In the genomic region with DNA sequence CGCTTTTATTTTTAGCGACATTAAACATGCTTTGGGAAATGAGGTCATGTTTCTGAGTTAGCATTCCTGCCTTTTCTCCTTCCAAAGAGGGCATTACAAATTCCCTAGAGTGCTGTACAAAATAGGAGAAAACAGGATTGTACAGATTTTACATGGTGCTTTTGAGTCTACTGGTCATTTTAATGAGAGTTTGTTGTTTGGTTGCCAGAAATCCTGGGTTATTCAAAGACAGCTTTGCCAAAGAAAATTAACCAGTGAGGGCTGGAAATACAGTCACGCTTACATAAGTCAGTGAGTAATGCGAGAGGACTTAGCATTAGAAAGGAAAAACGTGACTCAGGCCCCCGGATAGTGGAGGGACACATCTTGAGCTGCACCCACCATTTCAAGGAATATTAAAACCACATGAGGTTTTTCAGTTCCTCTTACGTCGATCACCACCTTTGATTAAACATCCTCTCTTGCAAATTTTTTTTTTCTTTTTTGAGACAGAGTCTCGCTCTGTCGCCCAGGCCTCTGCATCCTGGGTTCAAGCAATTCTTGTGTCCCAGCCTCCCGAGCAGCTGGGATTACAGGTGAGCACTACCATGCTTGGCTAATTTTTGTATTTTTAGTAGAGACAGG, we compare ENCODE assay signal across 8 cellular contexts. TPM values are rescaled to one million over a fixed set of nuclear protein-coding genes. Genes with fewer than 3 reads are reported as not detected.
DNase-seq lines count a peak whose midpoint lies in the region; ATAC-seq and TF ChIP-seq lines count a peak whose summit lies in the region.

No MANE protein-coding gene starts in this region.

- no peaks in the 10 kb centered on the region for H3K9me3 Mint-ChIP-seq in activated T-helper 2 cell treated with anti-CD3 and anti-CD28 coated beads, Interferon-gamma antibody, Interleukin-2, Interleukin-4, amounts not matched to agents 10 μg/mL and 5 μg/mL and 100 μg/mL, durations not matched to agents 14 hours and 24 hours and 36 hours
- H3K9me3 Mint-ChIP-seq in neural progenitor cell (peaks cover 2% of the 10 kb centered on the region), Caco-2 (ENCODE audit: unreplicated experiment) (no peaks in the 10 kb centered on the region)

- peaks cover 7% of the 10 kb centered on the region for H3F3A ChIP-seq in neural progenitor cell (ENCODE audit: low read depth)

- CTCF ChIA-PET in Caco-2 (lab: Charles Lee): no interaction called here

- H3K4me3 Mint-ChIP-seq in activated T-helper 2 cell treated with anti-CD3 and anti-CD28 coated beads, Interferon-gamma antibody, Interleukin-2, Interleukin-4, amounts not matched to agents 10 μg/mL and 5 μg/mL and 100 μg/mL, durations not matched to agents 14 hours and 24 hours and 36 hours (ENCODE audit: low read depth): peak overlapping the region; percentile 20
- no peak overlapping the region for H3K4me3 Mint-ChIP-seq in neural progenitor cell
- no peak overlapping the region for H3K4me3 Mint-ChIP-seq in Caco-2 (ENCODE audit: unreplicated experiment)

- H3K4me1 ChIP-seq in right atrium auricular region: peaks cover 0 to 55% of the 10 kb centered on the region in 2 donors
- H3K4me1 ChIP-seq in neural progenitor cell: peaks cover 16% of the 10 kb centered on the region
- H3K4me1 ChIP-seq in Caco-2: peaks cover 12% of the 10 kb centered on the region; the same call in 1 of the 2 replicates

- peaks cover 4% of the 10 kb centered on the region for H3K36me3 Mint-ChIP-seq in activated T-helper 2 cell treated with anti-CD3 and anti-CD28 coated beads, Interferon-gamma antibody, Interleukin-2, Interleukin-4, amounts not matched to agents 10 μg/mL and 5 μg/mL and 100 μg/mL, durations not matched to agents 14 hours and 24 hours and 36 hours (ENCODE audit: low read depth)
- peaks cover 10% of the 10 kb centered on the region for H3K36me3 Mint-ChIP-seq in neural progenitor cell
- H3K36me3 Mint-ChIP-seq in Caco-2 (ENCODE audit: insufficient read depth, unreplicated experiment): no peaks in the 10 kb centered on the region

- H3K27ac ChIP-seq in right atrium auricular region (peak overlapping the region; percentile 58 to 84), neural progenitor cell (no peak overlapping the region)

- H3K27me3 Mint-ChIP-seq in activated T-helper 2 cell treated with anti-CD3 and anti-CD28 coated beads, Interferon-gamma antibody, Interleukin-2, Interleukin-4, amounts not matched to agents 10 μg/mL and 5 μg/mL and 100 μg/mL, durations not matched to agents 14 hours and 24 hours and 36 hours (ENCODE audit: low read depth): peaks cover 2% of the 10 kb centered on the region
- H3K27me3 Mint-ChIP-seq in neural progenitor cell (ENCODE audit: insufficient read depth, low read depth): peaks cover 3% of the 10 kb centered on the region
- peaks cover 12% of the 10 kb centered on the region for H3K27me3 Mint-ChIP-seq in Caco-2 (ENCODE audit: insufficient read depth, unreplicated experiment)

- peaks cover 19% of the 10 kb centered on the region for H3K79me2 ChIP-seq in neural progenitor cell (ENCODE audit: low read depth)

- intact Hi-C loops in activated T-helper 2 cell treated with anti-CD3 and anti-CD28 coated beads, Interferon-gamma antibody, Interleukin-2, Interleukin-4, amounts not matched to agents 10 μg/mL and 5 μg/mL and 100 μg/mL, durations not matched to agents 14 hours and 24 hours and 36 hours (cut with micrococcal nuclease): loop anchor here (1.0 to 10.0 kb wide), 5 partner anchors 8 to 1773 kb away; partner anchors contain the start of genes MICU2 and SPATA13
- intact Hi-C loops in Caco-2 (cut with micrococcal nuclease; ENCODE audit: unreplicated experiment): loop anchor here (5.0 to 10.0 kb wide), 2 partner anchors 54 to 197 kb away; partner anchors contain the start of genes SACS and TNFRSF19

- BruUV-seq in Caco-2 (replicated peaks; lab: Mats Ljungman, UMichigan): no TSS peak

- no peak overlapping the region for H3K4me3 ChIP-seq in right atrium auricular region
- H3K4me3 ChIP-seq in neural progenitor cell: no peak overlapping the region
- no peak overlapping the region for H3K4me3 ChIP-seq in Caco-2 (ENCODE audit: low read depth, low read length)

- no peak overlapping the region for H3K27ac Mint-ChIP-seq in activated T-helper 2 cell treated with anti-CD3 and anti-CD28 coated beads, Interferon-gamma antibody, Interleukin-2, Interleukin-4, amounts not matched to agents 10 μg/mL and 5 μg/mL and 100 μg/mL, durations not matched to agents 14 hours and 24 hours and 36 hours
- H3K27ac Mint-ChIP-seq in neural progenitor cell (no peak overlapping the region), Caco-2 (ENCODE audit: unreplicated experiment) (no peak overlapping the region)

- H3K4me1 Mint-ChIP-seq in activated T-helper 2 cell treated with anti-CD3 and anti-CD28 coated beads, Interferon-gamma antibody, Interleukin-2, Interleukin-4, amounts not matched to agents 10 μg/mL and 5 μg/mL and 100 μg/mL, durations not matched to agents 14 hours and 24 hours and 36 hours (ENCODE audit: low read depth): peaks cover 52% of the 10 kb centered on the region
- peaks cover 26% of the 10 kb centered on the region for H3K4me1 Mint-ChIP-seq in neural progenitor cell
- H3K4me1 Mint-ChIP-seq in Caco-2 (ENCODE audit: low read depth, unreplicated experiment): peaks cover 5% of the 10 kb centered on the region

- peak; percentile 27 for ATAC-seq in GM21381 (IDR thresholded peaks at IDR 0.05; ENCODE audit: unreplicated experiment)

- H2AFZ ChIP-seq in neural progenitor cell (replicated peaks): no peak overlapping the region

- H3K4me2 ChIP-seq in neural progenitor cell: no peak overlapping the region

- TF ChIP-seq CTCF in right atrium auricular region (IDR thresholded peaks at IDR 0.05) (no peak), neural progenitor cell (IDR thresholded peaks at IDR 0.05) (no peak), Caco-2 (IDR thresholded peaks at IDR 0.05; ENCODE audit: insufficient read depth in 1 of 2, low read depth in 1 of 2, low read length in 1 of 2, severe bottlenecking in 1 of 2, unreplicated experiment in 1 of 2) (no peak)

- DNase-seq in AG20443 (ENCODE audit: low spot score) (peak; percentile 91), NOMO-1 (lab: John Stamatoyannopoulos, UW; ENCODE audit: unreplicated experiment in 2 of 2) (peak; percentile 72 to 80), right atrium auricular region (ENCODE audit: low spot score) (peak; percentile 70), neural progenitor cell (ENCODE audit: low spot score) (no peak), Caco-2 (no peak)
- peak; percentile 20 for DNase-seq in activated T-helper 2 cell treated with anti-CD3 and anti-CD28 coated beads, Interferon-gamma antibody, Interleukin-2, Interleukin-4, amounts not matched to agents 10 μg/mL and 5 μg/mL and 100 μg/mL, durations not matched to agents 14 hours and 24 hours and 36 hours (ENCODE audit: low spot score)
- peak; percentile 19 to 50 for DNase-seq in stimulated activated CD4-positive, alpha-beta T cell treated with anti-CD3 and anti-CD28 coated beads, Interleukin-4, amount 100 ng/mL, for 48 hours (ENCODE audit: low read depth in 2 of 2)

- peaks cover 11% of the 10 kb centered on the region for H4K20me1 ChIP-seq in neural progenitor cell (ENCODE audit: low read depth)

- H3K9ac ChIP-seq in neural progenitor cell: no peak overlapping the region

- H3K9me3 ChIP-seq in right atrium auricular region (no peaks in the 10 kb centered on the region), neural progenitor cell (ENCODE audit: low read depth) (no peaks in the 10 kb centered on the region), Caco-2 (no peaks in the 10 kb centered on the region)

- no peaks in the 10 kb centered on the region for H3K36me3 ChIP-seq in right atrium auricular region
- H3K36me3 ChIP-seq in neural progenitor cell: no peaks in the 10 kb centered on the region
- no peaks in the 10 kb centered on the region for H3K36me3 ChIP-seq in Caco-2 (ENCODE audit: control insufficient read depth, insufficient read depth, low read length)

- POLR2A ChIA-PET in Caco-2 (lab: Charles Lee): no interaction called here

- no peaks in the 10 kb centered on the region for H3K27me3 ChIP-seq in right atrium auricular region
- no peaks in the 10 kb centered on the region for H3K27me3 ChIP-seq in neural progenitor cell
- H3K27me3 ChIP-seq in Caco-2 (replicated peaks; ENCODE audit: control insufficient read depth, insufficient read depth, low read length): no peaks in the 10 kb centered on the region

RNA-seq across cellular contexts. Expression of gene SACS, which starts 55.4 kb away (rescaled TPM):
- 34.0 and 34.3 TPM in 2 replicates for total RNA-seq in activated T-helper 2 cell treated with anti-CD3 and anti-CD28 coated beads, Interferon-gamma antibody, Interleukin-2, Interleukin-4, amounts not matched to agents 10 μg/mL and 5 μg/mL and 100 μg/mL, durations not matched to agents 14 hours and 24 hours and 36 hours
- 10 to 100 TPM; 15.2 to 29.2 TPM for total RNA-seq in right atrium auricular region
- total RNA-seq in neural progenitor cell (ENCODE audit: low replicate concordance): 58.1 and 77.7 TPM in 2 replicates
- total RNA-seq in Caco-2 (2022): 4.5 and 4.9 TPM in 2 replicates

Comparison
In these comparisons a context has a peak if more than half of its experiments do, and no peak if none do; other contexts are left out.
1. DNase-seq: peak in AG20443 (single experiment), NOMO-1 (2 of 2), activated T-helper 2 cell treated with anti-CD3 and anti-CD28 coated beads, Interferon-gamma antibody, Interleukin-2, Interleukin-4, amounts not matched to agents 10 μg/mL and 5 μg/mL and 100 μg/mL, durations not matched to agents 14 hours and 24 hours and 36 hours (single experiment), right atrium auricular region (single experiment) and stimulated activated CD4-positive, alpha-beta T cell treated with anti-CD3 and anti-CD28 coated beads, Interleukin-4, amount 100 ng/mL, for 48 hours (2 of 2); none in neural progenitor cell (single experiment) and Caco-2 (0 of 2).